In genomic region chr1:64136749-64137568, GRCh38 we compare ENCODE assay signal across 8 cellular contexts.
A peak's percentile ranks its signal among the peaks of the same experiment; 100 is the strongest.
DNase-seq lines count a peak whose midpoint lies in the region; ATAC-seq, FAIRE-seq and TF ChIP-seq lines count a peak whose summit lies in the region.

No MANE protein-coding gene starts in this region.

- TF ChIP-seq CTCF in mucosa of descending colon (IDR thresholded peaks at IDR 0.05) = peak; percentile 79

- H3K36me3 ChIP-seq in mucosa of descending colon (ENCODE audit: low read depth) = no peaks in the 10 kb centered on the region

- no peaks in the 10 kb centered on the region for H3K4me1 ChIP-seq in mucosa of descending colon (ENCODE audit: low read depth)

- intact Hi-C loops in mucosa of descending colon (cut with DNase I, micrococcal nuclease) = loop anchor here (10.0 kb wide), 3 partner anchors 362 to 522 kb away; partner anchors contain the start of gene ROR1 (in 1 of the 2)

- H3K9me3 ChIP-seq in mucosa of descending colon = no peaks in the 10 kb centered on the region

- DNase-seq in AML-193 (lab: John Stamatoyannopoulos, UW) = peak; percentile 54 to 57
- peak; percentile 47 for DNase-seq in NCI-H774 (lab: John Stamatoyannopoulos, UW)
- DNase-seq in activated CD8-positive, alpha-beta memory T cell treated with anti-CD3 and anti-CD28 coated beads for 24 hours = peak; percentile 81
- DNase-seq in mucosa of descending colon = peak in 2 of 3 donors; percentile 74 to 94
- peak; percentile 83 for DNase-seq in stimulated activated CD8-positive, alpha-beta memory T cell treated with anti-CD3 and anti-CD28 coated beads, Interleukin-4, amount 100 ng/mL, for 48 hours

- H3K4me3 ChIP-seq in mucosa of descending colon = no peak overlapping the region

- peak; percentile 93 for FAIRE-seq in endometrium (lab: Jason Lieb, UNC)

- ATAC-seq in GM18907 (IDR thresholded peaks at IDR 0.05; ENCODE audit: unreplicated experiment) = peak; percentile 73
- peak; percentile 65 for ATAC-seq in HG03521 (IDR thresholded peaks at IDR 0.05; ENCODE audit: unreplicated experiment)
- ATAC-seq in mucosa of descending colon = peak; percentile 91
